In the genomic region with DNA sequence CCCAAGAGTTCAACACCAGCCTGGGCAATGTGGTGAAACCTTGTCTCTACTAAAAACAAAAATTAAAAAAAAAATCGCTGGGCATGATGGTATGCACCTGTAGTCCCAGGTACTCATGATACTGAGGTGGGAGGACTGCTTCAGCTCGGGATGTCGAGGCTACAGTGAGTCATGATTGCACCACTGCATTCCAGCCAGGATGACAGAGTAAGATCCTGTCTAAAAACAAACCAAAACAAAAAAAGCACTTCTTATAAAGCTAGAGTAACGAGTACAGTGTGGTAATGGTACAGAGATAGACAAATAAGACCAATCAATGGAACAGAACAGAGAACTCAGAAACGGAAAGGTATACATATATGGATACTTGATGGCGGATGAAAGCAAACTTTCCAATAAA, we compare ENCODE assay signal across 14 cellular contexts. TPM values are rescaled to one million over a fixed set of nuclear protein-coding genes. Genes with fewer than 3 reads are reported as not detected.
DNase-seq lines count a peak whose midpoint lies in the region; ATAC-seq and TF ChIP-seq lines count a peak whose summit lies in the region.
"Had no signal": no experiment of that assay in that cellular context is flagged by ENCODE, and none has a peak within 500 bp of the region (broad histone marks: within the 10 kb centered on the region; RNA-seq: fewer than 3 reads in every experiment).

No MANE protein-coding gene starts in this region.

- peak overlapping the region; percentile 13; the same call in 1 of the 2 replicates for H3K27ac ChIP-seq in HCT116 (ENCODE audit: low read depth, low read length)
- H3K27ac ChIP-seq in SK-N-SH (ENCODE audit: low read depth in 2 of 2, low read length in 1 of 2): peak overlapping the region in 1 of 2 experiments; percentile 31; a peak in 2 of 4 replicates
- H3K27ac ChIP-seq in esophagus squamous epithelium: peak overlapping the region in 3 of 4 donors; percentile 33 to 57 (median 41)
- no peak overlapping the region for H3K27ac ChIP-seq in neural progenitor cell
- H3K27ac ChIP-seq: KMS-11, SK-N-MC had no signal

- intact Hi-C loops in HCT116 (cut with micrococcal nuclease) (no loop called here), esophagus squamous epithelium (cut with DNase I) (no loop called here)

- peaks cover 32 to 66% of the 10 kb centered on the region in 2 experiments for H3K4me1 ChIP-seq in HCT116 (ENCODE audit: control insufficient read depth in 1 of 2, insufficient read depth in 2 of 2, low read length in 2 of 2)
- peaks cover 2 to 6% of the 10 kb centered on the region in 2 experiments; a peak in 2 of 4 replicates for H3K4me1 ChIP-seq in SK-N-SH (ENCODE audit: control insufficient read depth in 1 of 2, insufficient read depth in 2 of 2, low read depth in 1 of 2, low read length in 1 of 2)
- H3K4me1 ChIP-seq in esophagus squamous epithelium: peaks cover 4 to 62% (median 18%) of the 10 kb centered on the region in 3 donors
- peaks cover 24% of the 10 kb centered on the region for H3K4me1 ChIP-seq in neural progenitor cell

- H3K27me3 ChIP-seq in HCT116 (ENCODE audit: insufficient read depth, low read length) (no peaks in the 10 kb centered on the region), SK-N-SH (ENCODE audit: insufficient read depth) (no peaks in the 10 kb centered on the region), esophagus squamous epithelium (no peaks in the 10 kb centered on the region), neural progenitor cell (no peaks in the 10 kb centered on the region)

- no peak for TF ChIP-seq CTCF in HCT116 (IDR thresholded peaks at IDR 0.05 in 2 of 3, conservative IDR thresholded peaks at IDR 0.05 in 1 of 3; ENCODE audit: borderline replicate concordance in 1 of 3, insufficient read depth in 1 of 3, low read depth in 2 of 3, low read length in 2 of 3)
- TF ChIP-seq CTCF in SK-N-SH (IDR thresholded peaks at IDR 0.05): no peak
- no peak for TF ChIP-seq CTCF in esophagus squamous epithelium (IDR thresholded peaks at IDR 0.05)
- no peak for TF ChIP-seq CTCF in omental fat pad (IDR thresholded peaks at IDR 0.05)
- TF ChIP-seq CTCF in neural progenitor cell (IDR thresholded peaks at IDR 0.05): no peak

- H3K9me2 ChIP-seq in HCT116 (ENCODE audit: insufficient read depth) (no peaks in the 10 kb centered on the region), SK-N-SH (no peaks in the 10 kb centered on the region)

- CTCF ChIA-PET in HCT116 (lab: Charles Lee): interaction anchor here (1.3 to 2.0 kb wide), 3 partner anchors 9 to 104 kb away, joined by 4 to 5 read pairs (median 4); no protein-coding TSS in a partner anchor
- CTCF ChIA-PET in SK-N-SH (lab: Yijun Ruan, JAX): no interaction called here

- BruUV-seq in HCT116 (replicated peaks; lab: Mats Ljungman, UMichigan): no TSS peak

- POLR2A ChIA-PET in HCT116 (lab: Charles Lee): no interaction called here
- POLR2A ChIA-PET in SK-N-SH (lab: Yijun Ruan, JAX): no interaction called here

- TF ChIP-seq POLR2A in HCT116 (IDR thresholded peaks at IDR 0.05; ENCODE audit: borderline replicate concordance, extremely low read depth, insufficient read depth, insufficient read length) (no peak), esophagus squamous epithelium (IDR thresholded peaks at IDR 0.05) (no peak)

- H3K79me2 ChIP-seq in HCT116 (ENCODE audit: insufficient read depth, low read length): peaks cover 17% of the 10 kb centered on the region; the same call in 1 of the 2 replicates
- peaks cover 25% of the 10 kb centered on the region; the same call in 1 of the 2 replicates for H3K79me2 ChIP-seq in SK-N-SH (ENCODE audit: insufficient read depth)
- H3K79me2 ChIP-seq in neural progenitor cell (ENCODE audit: low read depth): peaks cover 12% of the 10 kb centered on the region

- RAD21 ChIA-PET in HCT116 (lab: Charles Lee; ENCODE audit: low non-redundant PET in 1 of 2, low total read pairs in 2 of 2, uncharacterized antibody in 2 of 2, unreplicated experiment in 2 of 2): no interaction called here

- H3K4me3 ChIP-seq in HCT116 (replicated peaks in 1 of 2; ENCODE audit: low read depth in 1 of 2, low read length in 2 of 2): peak overlapping the region in 1 of 2 experiments; percentile 15; a peak in 2 of 4 replicates
- no peak overlapping the region for H3K4me3 ChIP-seq in SK-N-SH (ENCODE audit: low read depth in 2 of 2, low read length in 1 of 2)
- H3K4me3 ChIP-seq in esophagus squamous epithelium: no peak overlapping the region
- no peak overlapping the region for H3K4me3 ChIP-seq in neural progenitor cell
- H3K4me3 ChIP-seq: SK-N-MC had no signal

- H3K9me3 ChIP-seq in HCT116 (ENCODE audit: control insufficient read depth in 1 of 2, insufficient read depth in 1 of 2, low read depth in 1 of 2, low read length in 2 of 2): no peaks in the 10 kb centered on the region
- H3K9me3 ChIP-seq in SK-N-SH: no peaks in the 10 kb centered on the region
- no peaks in the 10 kb centered on the region for H3K9me3 ChIP-seq in esophagus squamous epithelium
- no peaks in the 10 kb centered on the region for H3K9me3 ChIP-seq in neural progenitor cell (ENCODE audit: low read depth)

- H3K4me2 ChIP-seq in HCT116 (ENCODE audit: low read length) (peak overlapping the region; percentile 51), SK-N-SH (no peak overlapping the region), neural progenitor cell (no peak overlapping the region)
- H3K4me2 ChIP-seq: KMS-11 had no signal

- ATAC-seq in HCT116 (peak; percentile 53), omental fat pad (ENCODE audit: low FRiP score) (peak; percentile 90), GM19324 (IDR thresholded peaks at IDR 0.05; ENCODE audit: low FRiP score, unreplicated experiment) (no peak)
- ATAC-seq: activated CD8-positive, alpha-beta T cell treated with anti-CD3 and anti-CD28 coated beads for 36 hours; stimulated activated naive B cell treated with anti-CD40 and anti-IgM and Interleukin-4, amounts not matched to agents 10 μg/mL and 1 μg/mL and 100 μg/mL, for 72 hours had no signal

- H3K27ac Mint-ChIP-seq in neural progenitor cell: no peak overlapping the region

- H3K27me3 Mint-ChIP-seq in neural progenitor cell (ENCODE audit: insufficient read depth, low read depth): no peaks in the 10 kb centered on the region
- H3K27me3 Mint-ChIP-seq: activated CD8-positive, alpha-beta T cell treated with anti-CD3 and anti-CD28 coated beads for 36 hours; stimulated activated naive B cell treated with anti-CD40 and anti-IgM and Interleukin-4, amounts not matched to agents 10 μg/mL and 1 μg/mL and 100 μg/mL, for 72 hours had no signal

- H2AFZ ChIP-seq in HCT116 (ENCODE audit: low read depth, low read length, poor library complexity, severe bottlenecking) (no peak overlapping the region), SK-N-SH (ENCODE audit: low read depth) (no peak overlapping the region), neural progenitor cell (replicated peaks) (no peak overlapping the region)

- TF ChIP-seq RAD21 in HCT116 (IDR thresholded peaks at IDR 0.05; ENCODE audit: low read depth) (no peak), SK-N-SH (IDR thresholded peaks at IDR 0.05; ENCODE audit: low read length) (no peak)

- H3K4me3 Mint-ChIP-seq in neural progenitor cell: no peak overlapping the region
- H3K4me3 Mint-ChIP-seq: stimulated activated naive B cell treated with anti-CD40 and anti-IgM and Interleukin-4, amounts not matched to agents 10 μg/mL and 1 μg/mL and 100 μg/mL, for 72 hours had no signal

- H3K36me3 ChIP-seq in HCT116 (ENCODE audit: control insufficient read depth in 1 of 2, insufficient read depth in 2 of 2, low read length in 2 of 2): no peaks in the 10 kb centered on the region
- no peaks in the 10 kb centered on the region for H3K36me3 ChIP-seq in SK-N-SH (replicated peaks in 1 of 2; ENCODE audit: control insufficient read depth in 1 of 2, insufficient read depth in 2 of 2, low read length in 1 of 2)
- no peaks in the 10 kb centered on the region for H3K36me3 ChIP-seq in esophagus squamous epithelium
- H3K36me3 ChIP-seq in neural progenitor cell: no peaks in the 10 kb centered on the region

- H3F3A ChIP-seq in SK-N-SH (replicated peaks; ENCODE audit: insufficient read depth): no peaks in the 10 kb centered on the region
- no peaks in the 10 kb centered on the region for H3F3A ChIP-seq in neural progenitor cell (ENCODE audit: low read depth)

- DNase-seq in HCT116 (ENCODE audit: low read depth, low spot score) (peak; percentile 57), SK-N-SH (no peak), esophagus squamous epithelium (lab: John Stamatoyannopoulos, UW) (no peak), omental fat pad (ENCODE audit: low spot score) (no peak), D341Med (ENCODE audit: low spot score) (no peak), neural progenitor cell (ENCODE audit: low spot score) (no peak)
- DNase-seq: activated CD8-positive, alpha-beta T cell treated with anti-CD3 and anti-CD28 coated beads for 36 hours; caudate nucleus; DMS53; hypothalamus; stimulated activated naive B cell treated with anti-CD40 and anti-IgM and Interleukin-4, amounts not matched to agents 10 μg/mL and 1 μg/mL and 100 μg/mL, for 72 hours had no signal

- no peak overlapping the region for H3K9ac ChIP-seq in HCT116 (ENCODE audit: low read length)
- no peak overlapping the region for H3K9ac ChIP-seq in SK-N-SH
- no peak overlapping the region for H3K9ac ChIP-seq in neural progenitor cell
- H3K9ac ChIP-seq: KMS-11 had no signal

- H3K36me3 Mint-ChIP-seq in neural progenitor cell: no peaks in the 10 kb centered on the region

- H4K20me1 ChIP-seq in HCT116 (ENCODE audit: insufficient read depth): no peaks in the 10 kb centered on the region
- H4K20me1 ChIP-seq in SK-N-SH (ENCODE audit: insufficient read depth): no peaks in the 10 kb centered on the region
- peaks cover 3% of the 10 kb centered on the region for H4K20me1 ChIP-seq in neural progenitor cell (ENCODE audit: low read depth)

- H3K9me3 Mint-ChIP-seq in neural progenitor cell: no peaks in the 10 kb centered on the region
- H3K9me3 Mint-ChIP-seq: activated CD8-positive, alpha-beta T cell treated with anti-CD3 and anti-CD28 coated beads for 36 hours had no signal

- H3K4me1 Mint-ChIP-seq in neural progenitor cell: peaks cover 17% of the 10 kb centered on the region

- WGBS in SK-N-SH (ENCODE audit: low lambda C conversion rate): 44% methylated on average over 6 of the region's 6 CpGs
- 38 to 48% methylated on average over 6 of the region's 6 CpGs for WGBS in esophagus squamous epithelium, 2 donors

- TF ChIP-seq EP300 in SK-N-SH (IDR thresholded peaks at IDR 0.05; ENCODE audit: borderline replicate concordance in 1 of 2, low read depth in 1 of 2, low read length in 1 of 2): no peak

RNA-seq across cellular contexts. Expression of gene NSMCE1, which starts 4.4 kb away (rescaled TPM):
- total RNA-seq in HCT116 (2021; ENCODE audit: unreplicated experiment): 85.6 TPM
- polyA plus RNA-seq in HCT116 (2012): 161 and 187 TPM in 2 replicates
- polyA plus RNA-seq in SK-N-SH (2012; rRNA removed): 37.9 and 39.8 TPM in 2 replicates
- 45.3 and 46.1 TPM in 2 replicates for polyA plus RNA-seq in SK-N-SH (2012; cell fraction: cytosol; rRNA removed)
- 20.5 and 24.4 TPM in 2 replicates for polyA plus RNA-seq in SK-N-SH (2012; cell fraction: nucleus; rRNA removed)
- total RNA-seq in esophagus squamous epithelium: 10 to 100 TPM; 22.4 to 92.4 (median 29.5) TPM
- 10 to 100 TPM; 30.3 to 53.0 (median 43.9) TPM for total RNA-seq in omental fat pad
- total RNA-seq in neural progenitor cell (ENCODE audit: low replicate concordance): 44.6 and 83.4 TPM in 2 replicates

RNA-seq across cellular contexts. Expression of gene IL4R, which starts 49.6 kb away (rescaled TPM):
- total RNA-seq in HCT116 (2021; ENCODE audit: unreplicated experiment) (29.6 TPM), esophagus squamous epithelium (10 to 100 TPM; 84.9 to 97.9 (median 89.8) TPM), omental fat pad (100 to 1,000 TPM in 1 of 4 donors, 10 to 100 TPM in 3; 36.9 to 162 (median 47.3) TPM), neural progenitor cell (ENCODE audit: low replicate concordance) (6.6 and 9.6 TPM in 2 replicates)
- polyA plus RNA-seq in HCT116 (2012): 26.0 and 29.4 TPM in 2 replicates
- polyA plus RNA-seq in SK-N-SH (2012; rRNA removed): 16.1 and 16.4 TPM in 2 replicates
- 7.9 and 11.4 TPM in 2 replicates for polyA plus RNA-seq in SK-N-SH (2012; cell fraction: cytosol; rRNA removed)
- 28.8 and 28.9 TPM in 2 replicates for polyA plus RNA-seq in SK-N-SH (2012; cell fraction: nucleus; rRNA removed)

Comparison
In these comparisons a context has a peak if more than half of its experiments do, and no peak if none do; other contexts are left out.
1. Of the 11 proteins assayed by ChIP-seq in both SK-N-SH and HCT116: peak only in SK-N-SH: none; only in HCT116: MAX, POLR2AphosphoS5, SIN3A and YY1; in both: JUND; in neither: 6.